1 cellular context compared by ENCODE assay signal in genomic region chr11:94400075-94400838, GRCh38.
A peak's percentile ranks its signal among the peaks of the same experiment; 100 is the strongest.
TF ChIP-seq lines count a peak whose summit lies in the region.

No MANE protein-coding gene starts in this region.

TF ChIP-seq in K562, 482 proteins besides CTCF, POLR2A, EP300 and RAD21 (continued from another document):
- peak; percentile 46 for TF ChIP-seq VEZF1 (CRISPR knock-in tag; IDR thresholded peaks at IDR 0.05)
- peak; percentile 77 for TF ChIP-seq TAL1 (IDR thresholded peaks at IDR 0.05)
- TF ChIP-seq ZNF431 (CRISPR knock-in tag; IDR thresholded peaks at IDR 0.05): no peak
- TF ChIP-seq TRIM24 (IDR thresholded peaks at IDR 0.05): peak in 1 of 2 experiments; percentile 42; a peak in 1 of 4 replicates
- peak; percentile 41 for TF ChIP-seq DPF2 (IDR thresholded peaks at IDR 0.05)
- no peak for TF ChIP-seq ZNF766 (CRISPR knock-in tag; conservative IDR thresholded peaks at IDR 0.05)
- TF ChIP-seq, protein P1, sequence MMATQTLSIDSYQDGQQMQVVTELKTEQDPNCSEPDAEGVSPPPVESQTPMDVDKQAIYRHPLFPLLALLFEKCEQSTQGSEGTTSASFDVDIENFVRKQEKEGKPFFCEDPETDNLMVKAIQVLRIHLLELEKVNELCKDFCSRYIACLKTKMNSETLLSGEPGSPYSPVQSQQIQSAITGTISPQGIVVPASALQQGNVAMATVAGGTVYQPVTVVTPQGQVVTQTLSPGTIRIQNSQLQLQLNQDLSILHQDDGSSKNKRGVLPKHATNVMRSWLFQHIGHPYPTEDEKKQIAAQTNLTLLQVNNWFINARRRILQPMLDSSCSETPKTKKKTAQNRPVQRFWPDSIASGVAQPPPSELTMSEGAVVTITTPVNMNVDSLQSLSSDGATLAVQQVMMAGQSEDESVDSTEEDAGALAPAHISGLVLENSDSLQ (IDR thresholded peaks at IDR 0.05): peak; percentile 84
- no peak for TF ChIP-seq TCFL5 (CRISPR knock-in tag; conservative IDR thresholded peaks at IDR 0.05)
- TF ChIP-seq HNRNPUL1 (IDR thresholded peaks at IDR 0.05; ENCODE audit: low read length): no peak
- peak; percentile 35 for TF ChIP-seq HDAC3 (IDR thresholded peaks at IDR 0.05; ENCODE audit: borderline replicate concordance, partially characterized antibody)
- TF ChIP-seq TBP (optimal IDR thresholded peaks at IDR 0.05; ENCODE audit: low read depth, low read length): no peak
- TF ChIP-seq TFAP4 (CRISPR knock-in tag; IDR thresholded peaks at IDR 0.05; ENCODE audit: borderline replicate concordance): peak; percentile 26; the same call in 1 of the 2 replicates
- 0 out of 2 replicates have a peak, but pooled peaks have one; percentile 25 for TF ChIP-seq STAT5A (IDR thresholded peaks at IDR 0.05; ENCODE audit: borderline replicate concordance, low read length)
- TF ChIP-seq ARID2 (IDR thresholded peaks at IDR 0.05): no peak
- peak; percentile 72 for TF ChIP-seq SMAD4 (CRISPR knock-in tag; conservative IDR thresholded peaks at IDR 0.05)
- TF ChIP-seq RREB1 (CRISPR knock-in tag; IDR thresholded peaks at IDR 0.05): no peak
- peak; percentile 41; the same call in 1 of the 2 replicates for TF ChIP-seq PML (IDR thresholded peaks at IDR 0.05; ENCODE audit: low read length)
- peak; percentile 90 for TF ChIP-seq MEIS2 (IDR thresholded peaks at IDR 0.05; ENCODE audit: partially characterized antibody)
- no peak for TF ChIP-seq PBX2 (CRISPR knock-in tag; IDR thresholded peaks at IDR 0.05; ENCODE audit: low read depth)
- peak; percentile 41; the same call in 1 of the 2 replicates for TF ChIP-seq PBX2 (tag; conservative IDR thresholded peaks at IDR 0.05; ENCODE audit: low read depth)
- peak; percentile 55 for TF ChIP-seq ETV1 (tag; conservative IDR thresholded peaks at IDR 0.05; ENCODE audit: low read depth)
- peak; percentile 76 for TF ChIP-seq KLF16 (IDR thresholded peaks at IDR 0.05)
- no peak for TF ChIP-seq HNRNPLL (IDR thresholded peaks at IDR 0.05; ENCODE audit: low read depth, low read length, poor library complexity, severe bottlenecking)
- TF ChIP-seq TCF3 (CRISPR knock-in tag; IDR thresholded peaks at IDR 0.05): peak; percentile 66
- peak in 1 of 2 experiments; percentile 44; a peak in 1 of 4 replicates for TF ChIP-seq HDAC1 (IDR thresholded peaks at IDR 0.05)
- peak; percentile 28; the same call in 1 of the 2 replicates for TF ChIP-seq POLR2AphosphoS5 (IDR thresholded peaks at IDR 0.05; ENCODE audit: control insufficient read depth, insufficient read depth, low read depth, low read length)
- peak; percentile 56 for TF ChIP-seq GABPA (tag; conservative IDR thresholded peaks at IDR 0.05; ENCODE audit: low read depth)
- TF ChIP-seq ERF (CRISPR knock-in tag; IDR thresholded peaks at IDR 0.05): peak; percentile 49; the same call in 1 of the 2 replicates
- TF ChIP-seq TBL1XR1 (IDR thresholded peaks at IDR 0.05; ENCODE audit: low read length in 2 of 2): 0 out of 4 replicates have a peak, but pooled peaks of 1 of the 2 experiments have one; percentile 17
- TF ChIP-seq, protein P2, sequence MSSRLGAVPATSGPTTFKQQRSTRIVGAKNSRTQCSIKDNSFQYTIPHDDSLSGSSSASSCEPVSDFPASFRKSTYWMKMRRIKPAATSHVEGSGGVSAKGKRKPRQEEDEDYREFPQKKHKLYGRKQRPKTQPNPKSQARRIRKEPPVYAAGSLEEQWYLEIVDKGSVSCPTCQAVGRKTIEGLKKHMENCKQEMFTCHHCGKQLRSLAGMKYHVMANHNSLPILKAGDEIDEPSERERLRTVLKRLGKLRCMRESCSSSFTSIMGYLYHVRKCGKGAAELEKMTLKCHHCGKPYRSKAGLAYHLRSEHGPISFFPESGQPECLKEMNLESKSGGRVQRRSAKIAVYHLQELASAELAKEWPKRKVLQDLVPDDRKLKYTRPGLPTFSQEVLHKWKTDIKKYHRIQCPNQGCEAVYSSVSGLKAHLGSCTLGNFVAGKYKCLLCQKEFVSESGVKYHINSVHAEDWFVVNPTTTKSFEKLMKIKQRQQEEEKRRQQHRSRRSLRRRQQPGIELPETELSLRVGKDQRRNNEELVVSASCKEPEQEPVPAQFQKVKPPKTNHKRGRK (tag; IDR thresholded peaks at IDR 0.05): peak; percentile 78
- TF ChIP-seq ZNF175 (CRISPR knock-in tag; IDR thresholded peaks at IDR 0.05; ENCODE audit: low read depth): 0 out of 2 replicates have a peak, but pooled peaks have one; percentile 73
- peak; percentile 35; the same call in 1 of the 2 replicates for TF ChIP-seq NFIC (IDR thresholded peaks at IDR 0.05)
- 0 out of 2 replicates have a peak, but pooled peaks have one; percentile 70 for TF ChIP-seq ZNF589 (CRISPR knock-in tag; IDR thresholded peaks at IDR 0.05; ENCODE audit: low read depth)
- TF ChIP-seq EZH2 (IDR thresholded peaks at IDR 0.05; ENCODE audit: borderline replicate concordance, low read depth, low read length): no peak
- TF ChIP-seq NCOR1 (IDR thresholded peaks at IDR 0.05): peak; percentile 48; the same call in 1 of the 2 replicates
- TF ChIP-seq FOXA3 (CRISPR knock-in tag; conservative IDR thresholded peaks at IDR 0.05 in 1 of 2, IDR thresholded peaks at IDR 0.05 in 1 of 2): 0 out of 4 replicates have a peak, but pooled peaks of 1 of the 2 experiments have one; percentile 17
- peak in 1 of 2 experiments; percentile 62; a peak in 2 of 4 replicates for TF ChIP-seq RCOR1 (IDR thresholded peaks at IDR 0.05; ENCODE audit: borderline replicate concordance in 1 of 2, low read depth in 2 of 2, low read length in 2 of 2)
- TF ChIP-seq TEAD4 (IDR thresholded peaks at IDR 0.05; ENCODE audit: low read length): peak; percentile 88
- TF ChIP-seq TEAD4 (CRISPR knock-in tag; IDR thresholded peaks at IDR 0.05; ENCODE audit: borderline replicate concordance): no peak
- no peak for TF ChIP-seq MYBL2 (IDR thresholded peaks at IDR 0.05; ENCODE audit: low read depth)
- no peak for TF ChIP-seq MYBL2 (CRISPR knock-in tag; IDR thresholded peaks at IDR 0.05; ENCODE audit: borderline replicate concordance)
- TF ChIP-seq SMARCA4 (IDR thresholded peaks at IDR 0.05): 0 out of 2 replicates have a peak, but pooled peaks have one; percentile 18
